Comparison of ENCODE assay signal across 8 cellular contexts in the genomic region with DNA sequence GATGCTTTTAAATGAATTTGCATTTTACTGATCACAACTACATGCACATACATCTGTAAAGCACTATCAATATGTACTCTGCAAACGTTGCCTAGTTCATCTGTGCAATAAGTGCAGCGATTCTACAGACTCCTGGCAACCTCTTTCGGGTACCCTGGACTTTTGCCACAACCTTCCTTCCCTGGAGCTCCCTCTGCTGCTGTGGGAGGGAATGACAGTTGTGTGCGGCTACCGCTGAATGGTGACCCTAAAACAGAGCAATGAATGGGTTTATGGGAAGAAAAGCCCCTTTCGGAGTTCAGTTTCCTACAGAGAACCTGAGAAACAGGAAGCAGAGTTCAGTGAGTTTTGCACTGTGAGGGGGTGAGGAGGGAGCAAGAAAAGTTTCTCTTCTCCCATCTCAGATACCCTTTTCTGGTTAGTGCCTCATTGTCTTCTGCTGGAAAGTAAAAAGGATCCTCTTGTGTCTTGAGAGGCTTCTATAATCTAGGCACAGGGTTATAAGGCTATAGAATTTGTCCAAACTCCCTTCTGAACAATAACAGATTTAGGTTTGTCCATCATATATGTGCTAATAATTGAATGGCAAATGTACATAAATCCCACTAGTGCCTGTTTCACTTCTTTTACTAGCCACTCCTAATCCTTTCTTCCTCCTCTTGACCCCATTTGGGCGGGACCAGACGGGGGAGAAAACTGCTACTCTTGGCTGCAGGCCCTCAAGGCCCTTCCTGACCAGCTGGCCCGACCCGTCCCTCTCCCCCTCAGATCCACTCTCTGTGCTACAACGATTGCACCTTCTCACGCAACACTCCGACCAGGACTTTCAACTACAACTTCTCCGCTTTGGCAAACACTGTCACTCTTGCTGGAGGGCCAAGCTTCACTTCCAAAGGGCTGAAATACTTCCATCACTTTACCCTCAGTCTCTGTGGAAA. TPM values are rescaled to one million over a fixed set of nuclear protein-coding genes. Genes with fewer than 3 reads are reported as not detected.
A peak's percentile ranks its signal among the peaks of the same experiment; 100 is the strongest.
DNase-seq lines count a peak whose midpoint lies in the region; ATAC-seq and TF ChIP-seq lines count a peak whose summit lies in the region.

No MANE protein-coding gene starts in this region.

- no peaks in the 10 kb centered on the region for H3K27me3 ChIP-seq in spleen (replicated peaks in 1 of 7)

- H3K27ac Mint-ChIP-seq in activated CD8-positive, alpha-beta memory T cell treated with anti-CD3 and anti-CD28 coated beads, Interleukin-2, amount 10 ng/mL, durations not matched to agents 7 days and 5 days: no peak overlapping the region

- H3K4me3 ChIP-seq in fibroblast of pulmonary artery (replicated peaks; ENCODE audit: low read depth, low read length): no peak overlapping the region
- H3K4me3 ChIP-seq in spleen: no peak overlapping the region

- no peak overlapping the region for H3K4me3 Mint-ChIP-seq in activated CD8-positive, alpha-beta memory T cell treated with anti-CD3 and anti-CD28 coated beads, Interleukin-2, amount 10 ng/mL, durations not matched to agents 7 days and 5 days

- H3K9me3 ChIP-seq in spleen: no peaks in the 10 kb centered on the region

- no peaks in the 10 kb centered on the region for H3K36me3 ChIP-seq in spleen

- intact Hi-C loops in spleen (cut with DNase I; ENCODE audit: low total_unique reads): no loop called here

- peaks cover 15% of the 10 kb centered on the region for H3K4me1 Mint-ChIP-seq in activated CD8-positive, alpha-beta memory T cell treated with anti-CD3 and anti-CD28 coated beads, Interleukin-2, amount 10 ng/mL, durations not matched to agents 7 days and 5 days

- no peak for TF ChIP-seq POLR2A in spleen (IDR thresholded peaks at IDR 0.05)

- H3K27me3 Mint-ChIP-seq in activated CD8-positive, alpha-beta memory T cell treated with anti-CD3 and anti-CD28 coated beads, Interleukin-2, amount 10 ng/mL, durations not matched to agents 7 days and 5 days: no peaks in the 10 kb centered on the region

- no peaks in the 10 kb centered on the region for H3K36me3 Mint-ChIP-seq in activated CD8-positive, alpha-beta memory T cell treated with anti-CD3 and anti-CD28 coated beads, Interleukin-2, amount 10 ng/mL, durations not matched to agents 7 days and 5 days

- no peaks in the 10 kb centered on the region for H3K9me3 Mint-ChIP-seq in activated CD8-positive, alpha-beta memory T cell treated with anti-CD3 and anti-CD28 coated beads, Interleukin-2, amount 10 ng/mL, durations not matched to agents 7 days and 5 days (ENCODE audit: low read depth)

- TF ChIP-seq CTCF in fibroblast of pulmonary artery (IDR thresholded peaks at IDR 0.05; ENCODE audit: low read length, missing control alignments): peak; percentile 69
- TF ChIP-seq CTCF in spleen (IDR thresholded peaks at IDR 0.05 in 8 of 11, conservative IDR thresholded peaks at IDR 0.05 in 3 of 11): peak; percentile 37 to 82 (median 64)

- ATAC-seq in GM19351 (IDR thresholded peaks at IDR 0.05; ENCODE audit: unreplicated experiment) (peak; percentile 50), HG03442 (IDR thresholded peaks at IDR 0.05; ENCODE audit: unreplicated experiment) (no peak), HG03457 (IDR thresholded peaks at IDR 0.05; ENCODE audit: unreplicated experiment) (no peak)
- peak; percentile 90 for ATAC-seq in activated CD8-positive, alpha-beta memory T cell treated with anti-CD3 and anti-CD28 coated beads, Interleukin-2, amount 10 ng/mL, durations not matched to agents 7 days and 5 days

- CTCF ChIA-PET in activated CD8-positive, alpha-beta memory T cell treated with anti-CD3 and anti-CD28 coated beads, Interleukin-2, amount 10 ng/mL, durations not matched to agents 7 days and 5 days (lab: Charles Lee): interaction anchor here (0.6 to 2.0 kb wide), 16 partner anchors 13 to 339 kb away, joined by 3 to 13 read pairs (median 3); partner anchors contain the start of genes ELAPOR1 and SARS1

- H3K27ac ChIP-seq in spleen: no peak overlapping the region

- peaks cover 4 to 28% (median 14%) of the 10 kb centered on the region in 6 donors for H3K4me1 ChIP-seq in spleen

- WGBS in spleen, 5 donors: 36 to 49% (median 40%) methylated on average over 14 of the region's 14 CpGs

- DNase-seq in CD1c-positive myeloid dendritic cell (ENCODE audit: extremely low spot score) (peak; percentile 71), NCI-H526 (lab: John Stamatoyannopoulos, UW) (peak; percentile 30 to 70), fibroblast of pulmonary artery (ENCODE audit: low read depth) (peak; percentile 46), spleen (no peak)
- DNase-seq in activated CD8-positive, alpha-beta memory T cell treated with anti-CD3 and anti-CD28 coated beads, Interleukin-2, amount 10 ng/mL, durations not matched to agents 7 days and 5 days: peak; percentile 78

RNA-seq across cellular contexts. Expression of gene SARS1, which starts 19.8 kb away (rescaled TPM):
- 100 to 1,000 TPM; 148 to 194 TPM for total RNA-seq in activated CD8-positive, alpha-beta memory T cell treated with anti-CD3 and anti-CD28 coated beads, Interleukin-2, amount 10 ng/mL, durations not matched to agents 7 days and 5 days
- total RNA-seq in spleen: 100 to 1,000 TPM in 3 of 7 donors, 10 to 100 TPM in 4; 98.5 to 138 (median 99.4) TPM
- 10 to 100 TPM; 47.2 to 63.2 (median 50.1) TPM for polyA plus RNA-seq in spleen

RNA-seq across cellular contexts. Expression of gene CELSR2, which starts 55.4 kb away (rescaled TPM):
- total RNA-seq in activated CD8-positive, alpha-beta memory T cell treated with anti-CD3 and anti-CD28 coated beads, Interleukin-2, amount 10 ng/mL, durations not matched to agents 7 days and 5 days: 1 to 10 TPM; 3.3 to 4.0 TPM
- 1 to 10 TPM in 5 of 7 donors, under 1 TPM in 2; 0.79 to 2.9 (median 1.4) TPM for total RNA-seq in spleen
- polyA plus RNA-seq in spleen: under 1 TPM; 0.20 to 0.54 (median 0.46) TPM

Comparison
In these comparisons a context has a peak if more than half of its experiments do, and no peak if none do; other contexts are left out.
1. ATAC-seq: peak in GM19351 (single experiment) and activated CD8-positive, alpha-beta memory T cell treated with anti-CD3 and anti-CD28 coated beads, Interleukin-2, amount 10 ng/mL, durations not matched to agents 7 days and 5 days (single experiment); none in HG03442 (single experiment) and HG03457 (single experiment).